ENCODE assay signal across 19 cellular contexts in the genomic region with DNA sequence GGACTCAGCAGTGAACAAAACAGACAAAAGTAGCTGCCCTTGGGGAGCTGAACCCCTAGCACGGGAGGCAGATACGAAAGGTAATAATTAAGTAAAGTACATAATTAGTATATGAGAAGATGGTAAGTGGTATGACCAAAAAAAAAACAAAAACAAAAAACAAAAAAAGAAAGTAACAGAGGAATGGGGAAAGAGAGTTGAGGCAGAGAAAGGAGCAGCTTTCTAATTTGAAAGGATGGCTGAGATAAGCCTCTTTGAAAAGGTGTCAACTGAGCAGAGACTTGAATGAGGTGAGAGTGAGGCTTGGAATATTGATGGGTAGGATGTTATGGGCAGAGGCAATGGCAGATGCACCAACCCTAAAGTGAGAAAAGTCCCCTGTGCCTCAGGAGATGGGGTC.
DNase-seq lines count a peak whose midpoint lies in the region; ATAC-seq and TF ChIP-seq lines count a peak whose summit lies in the region.
"Had no signal": no experiment of that assay in that cellular context is flagged by ENCODE, and none has a peak within 500 bp of the region (broad histone marks: within the 10 kb centered on the region; RNA-seq: fewer than 3 reads in every experiment).

No MANE protein-coding gene starts in this region.

- CTCF ChIA-PET in IMR-90 (lab: Yijun Ruan, JAX), result no interaction called here
- CTCF ChIA-PET in CD4-positive, alpha-beta memory T cell (lab: Charles Lee; ENCODE audit: partially characterized antibody), result no interaction called here

- no peak for TF ChIP-seq RAD21 in IMR-90 (IDR thresholded peaks at IDR 0.05; ENCODE audit: low read length)

- no peak overlapping the region for H3K14ac ChIP-seq in IMR-90 (replicated peaks; ENCODE audit: low read depth, low read length)
- H3K14ac ChIP-seq in mesenchymal stem cell (ENCODE audit: low read length in 2 of 2), result no peak overlapping the region

- H3K4ac ChIP-seq in IMR-90 (ENCODE audit: low read depth, low read length), result no peak overlapping the region
- no peak overlapping the region for H3K4ac ChIP-seq in mesenchymal stem cell (ENCODE audit: low read depth in 1 of 2, low read length in 2 of 2)

- H3K36me3 ChIP-seq in IMR-90 (ENCODE audit: control insufficient read depth, insufficient read depth, low read length), result no peaks in the 10 kb centered on the region
- H3K36me3 ChIP-seq in mesenchymal stem cell (ENCODE audit: control insufficient read depth in 1 of 2, insufficient read depth in 2 of 2, low read depth in 1 of 2, low read length in 2 of 2), result no peaks in the 10 kb centered on the region
- H3K36me3 ChIP-seq in CD4-positive, alpha-beta memory T cell (ENCODE audit: insufficient read depth, low read length), result no peaks in the 10 kb centered on the region
- no peaks in the 10 kb centered on the region for H3K36me3 ChIP-seq in H7 (replicated peaks; ENCODE audit: control insufficient read depth, insufficient read depth, low read length)
- H3K36me3 ChIP-seq: BE2C, BLaER1 had no signal

- H3K27me3 Mint-ChIP-seq in activated naive CD4-positive, alpha-beta T cell treated with anti-CD3 and anti-CD28 coated beads, Interleukin-2, amount 50 U/mL, for 24 hours, result peaks cover 11% of the 10 kb centered on the region
- peaks cover 8 to 19% of the 10 kb centered on the region in 2 donors for H3K27me3 Mint-ChIP-seq in CD4-positive, alpha-beta memory T cell

- H3K4me1 Mint-ChIP-seq in activated naive CD4-positive, alpha-beta T cell treated with anti-CD3 and anti-CD28 coated beads, Interleukin-2, amount 50 U/mL, for 24 hours, result peaks cover 4% of the 10 kb centered on the region
- H3K4me1 Mint-ChIP-seq in CD4-positive, alpha-beta memory T cell, result peaks cover 2 to 4% (median 4%) of the 10 kb centered on the region in 4 donors
- H3K4me1 Mint-ChIP-seq: CD14-positive monocyte had no signal

- H2AK9ac ChIP-seq in IMR-90 (replicated peaks; ENCODE audit: low read depth, low read length, poor library complexity), result peak overlapping the region; percentile 37

- H3K9ac ChIP-seq in IMR-90 (ENCODE audit: low read depth, low read length), result no peak overlapping the region
- H3K9ac ChIP-seq in mesenchymal stem cell (ENCODE audit: low read length), result no peak overlapping the region
- H3K9ac ChIP-seq: BLaER1 had no signal

- H3K56ac ChIP-seq in IMR-90 (ENCODE audit: extremely low read depth, insufficient read depth, low read length), result no peak overlapping the region

- no peak for DNase-seq in activated naive CD4-positive, alpha-beta T cell (lab: John Stamatoyannopoulos, UW)
- no peak for DNase-seq in IMR-90
- no peak for DNase-seq in mesenchymal stem cell
- DNase-seq in CD4-positive, alpha-beta memory T cell, result no peak
- no peak for DNase-seq in activated effector memory CD4-positive, alpha-beta T cell treated with Interleukin-2 at 50 U/mL for 16 hours
- DNase-seq in H7, result no peak
- DNase-seq: 8988T; ACHN; BE2C; C1 segment of cervical spinal cord; Caco-2; Calu3; CD4-positive, CD25-positive, alpha-beta regulatory T cell; CD8-positive, alpha-beta T cell; DMS79 treated with DMSO at 0.1 percent for 48 hours; GF-D8 had no signal

- no CpG with 5 or more reads among the region's 2 CpGs for WGBS in IMR-90 (ENCODE audit: extremely low coverage in 2 of 2, insufficient read length in 1 of 2), 2 experiments
- WGBS in mesenchymal stem cell, result 100% methylated on average over 1 of the region's 2 CpGs

- no TSS peak for BruUV-seq in IMR-90 (replicated peaks; lab: Mats Ljungman, UMichigan)

- POLR2A ChIA-PET in IMR-90 (lab: Charles Lee; ENCODE audit: unreplicated experiment), result no interaction called here
- POLR2A ChIA-PET in CD4-positive, alpha-beta memory T cell (lab: Charles Lee; ENCODE audit: partially characterized antibody), result no interaction called here

- H3K27ac ChIP-seq in IMR-90 (ENCODE audit: insufficient read depth, low read length), result no peak overlapping the region
- no peak overlapping the region for H3K27ac ChIP-seq in mesenchymal stem cell (ENCODE audit: low read length, poor library complexity, severe bottlenecking)
- H3K27ac ChIP-seq in CD4-positive, alpha-beta memory T cell (ENCODE audit: low read depth, low read length), result no peak overlapping the region
- H3K27ac ChIP-seq: BLaER1 had no signal

- H3K9me3 ChIP-seq in IMR-90 (ENCODE audit: control insufficient read depth, insufficient read depth, low read length), result no peaks in the 10 kb centered on the region; the same call in 1 of the 2 replicates
- peaks cover 2% of the 10 kb centered on the region for H3K9me3 ChIP-seq in mesenchymal stem cell (ENCODE audit: control insufficient read depth, low read length)
- H3K9me3 ChIP-seq in CD4-positive, alpha-beta memory T cell (ENCODE audit: control insufficient read depth in 1 of 2, low read length in 2 of 2), result no peaks in the 10 kb centered on the region
- H3K9me3 ChIP-seq: BE2C had no signal

- H2BK20ac ChIP-seq in IMR-90 (ENCODE audit: low read depth, low read length), result no peak overlapping the region

- H2BK5ac ChIP-seq in IMR-90 (ENCODE audit: low read depth, low read length, poor library complexity, severe bottlenecking), result no peak overlapping the region
- H2BK5ac ChIP-seq in mesenchymal stem cell (ENCODE audit: low read depth, low read length, poor library complexity, severe bottlenecking), result no peak overlapping the region

- H4K8ac ChIP-seq in IMR-90 (ENCODE audit: low read depth in 2 of 2, low read length in 2 of 2) (no peak overlapping the region), mesenchymal stem cell (ENCODE audit: low read length) (peak overlapping the region; percentile 19)

- TF ChIP-seq CTCF in IMR-90 (conservative IDR thresholded peaks at IDR 0.05; ENCODE audit: low read depth, low read length), result no peak

- H3K18ac ChIP-seq in IMR-90 (ENCODE audit: low read depth, low read length) (no peak overlapping the region), mesenchymal stem cell (ENCODE audit: low read depth in 1 of 2, low read length in 2 of 2) (no peak overlapping the region)

- in situ Hi-C loops in IMR-90 (cut with MboI; ENCODE audit: low sequenced_read_pairs), result no loop called here

- intact Hi-C loops in IMR-90 (cut with micrococcal nuclease), result no loop called here
- intact Hi-C loops in CD4-positive, alpha-beta memory T cell (cut with micrococcal nuclease), result no loop called here

- H3K9me3 Mint-ChIP-seq in activated naive CD4-positive, alpha-beta T cell treated with anti-CD3 and anti-CD28 coated beads, Interleukin-2, amount 50 U/mL, for 24 hours, result peaks cover 13% of the 10 kb centered on the region
- H3K9me3 Mint-ChIP-seq in CD4-positive, alpha-beta memory T cell, result peaks cover 0 to 31% (median 24%) of the 10 kb centered on the region in 8 donors

- dilution Hi-C loops in IMR-90 (cut with HindIII; ENCODE audit: low sequenced_read_pairs, unreplicated experiment), result no loop called here

- H4K91ac ChIP-seq in IMR-90 (ENCODE audit: insufficient read depth, low read depth, low read length), result no peak overlapping the region
- H4K91ac ChIP-seq in mesenchymal stem cell (ENCODE audit: low read length), result no peak overlapping the region

- H3K4me1 ChIP-seq in IMR-90 (ENCODE audit: control insufficient read depth, insufficient read depth, low read length) (peaks cover under 1% of the 10 kb centered on the region; the same call in 1 of the 2 replicates), mesenchymal stem cell (ENCODE audit: control insufficient read depth, insufficient read depth, low read depth, low read length) (no peaks in the 10 kb centered on the region)
- no peaks in the 10 kb centered on the region for H3K4me1 ChIP-seq in CD4-positive, alpha-beta memory T cell (ENCODE audit: insufficient read depth, low read length)
- H3K4me1 ChIP-seq: BE2C, BLaER1, Caco-2 had no signal

- H3K9me1 ChIP-seq in IMR-90 (ENCODE audit: insufficient read depth, low read length), result no peaks in the 10 kb centered on the region

- ATAC-seq in IMR-90 (ENCODE audit: low read depth), result no peak
- ATAC-seq: CD8-positive, alpha-beta T cell had no signal

- H2AFZ ChIP-seq in IMR-90 (replicated peaks; ENCODE audit: low read length, poor library complexity), result no peak overlapping the region
- H2AFZ ChIP-seq in mesenchymal stem cell (ENCODE audit: low read depth, low read length), result no peak overlapping the region

- no peaks in the 10 kb centered on the region for H4K20me1 ChIP-seq in IMR-90 (ENCODE audit: insufficient read depth, low read length)
- H4K20me1 ChIP-seq: BLaER1 had no signal

- peaks cover 5% of the 10 kb centered on the region for H3K36me3 Mint-ChIP-seq in activated naive CD4-positive, alpha-beta T cell treated with anti-CD3 and anti-CD28 coated beads, Interleukin-2, amount 50 U/mL, for 24 hours
- H3K36me3 Mint-ChIP-seq in CD4-positive, alpha-beta memory T cell, result peaks cover 0 to 9% of the 10 kb centered on the region in 2 donors
- H3K36me3 Mint-ChIP-seq: CD14-positive monocyte; CD8-positive, alpha-beta T cell had no signal

- H3K27me3 ChIP-seq in IMR-90 (ENCODE audit: control insufficient read depth, insufficient read depth, low read length) (peaks cover 21% of the 10 kb centered on the region), mesenchymal stem cell (ENCODE audit: control insufficient read depth in 1 of 2, insufficient read depth in 1 of 2, low read length in 2 of 2) (peaks cover 10 to 20% of the 10 kb centered on the region in 2 experiments), H7 (ENCODE audit: control insufficient read depth, insufficient read depth, low read length) (no peaks in the 10 kb centered on the region)
- H3K27me3 ChIP-seq in CD4-positive, alpha-beta memory T cell (ENCODE audit: insufficient read depth, low read length), result no peaks in the 10 kb centered on the region
- H3K27me3 ChIP-seq: BE2C, BLaER1 had no signal

- no peak overlapping the region for H3K4me2 ChIP-seq in IMR-90 (ENCODE audit: low read depth, low read length)
- H3K4me2 ChIP-seq in mesenchymal stem cell (ENCODE audit: low read length, poor library complexity, severe bottlenecking), result no peak overlapping the region
- H3K4me2 ChIP-seq: BLaER1 had no signal

- H4K5ac ChIP-seq in IMR-90 (ENCODE audit: low read depth, low read length), result no peak overlapping the region

- H3K4me3 ChIP-seq in IMR-90 (ENCODE audit: insufficient read depth, low read depth, low read length) (no peak overlapping the region), mesenchymal stem cell (ENCODE audit: insufficient read depth in 1 of 2, low read depth in 1 of 2, low read length in 2 of 2) (no peak overlapping the region), H7 (ENCODE audit: insufficient read depth, low read depth, low read length) (no peak overlapping the region)
- H3K4me3 ChIP-seq in CD4-positive, alpha-beta memory T cell (ENCODE audit: low read length in 2 of 2), result no peak overlapping the region
- H3K4me3 ChIP-seq: BLaER1 had no signal

- H2AK5ac ChIP-seq in IMR-90 (ENCODE audit: low read depth, low read length) (no peak overlapping the region), mesenchymal stem cell (ENCODE audit: low read length, severe bottlenecking) (no peak overlapping the region)

- H3K27ac Mint-ChIP-seq in activated naive CD4-positive, alpha-beta T cell treated with anti-CD3 and anti-CD28 coated beads, Interleukin-2, amount 50 U/mL, for 24 hours, result peak overlapping the region; percentile 13
- no peak overlapping the region for H3K27ac Mint-ChIP-seq in CD4-positive, alpha-beta memory T cell
- H3K27ac Mint-ChIP-seq: CD14-positive monocyte; CD4-positive, CD25-positive, alpha-beta regulatory T cell; CD8-positive, alpha-beta T cell had no signal

- H2BK15ac ChIP-seq in IMR-90 (ENCODE audit: low read depth, low read length), result no peak overlapping the region
- H2BK15ac ChIP-seq in mesenchymal stem cell (ENCODE audit: low read depth, poor library complexity, severe bottlenecking), result no peak overlapping the region

- H2BK120ac ChIP-seq in IMR-90 (ENCODE audit: low read depth, low read length), result no peak overlapping the region
- no peak overlapping the region for H2BK120ac ChIP-seq in mesenchymal stem cell (ENCODE audit: low read depth, low read length)

- H2BK12ac ChIP-seq in mesenchymal stem cell (ENCODE audit: low read length in 2 of 2), result no peak overlapping the region

- no peaks in the 10 kb centered on the region for H3K79me1 ChIP-seq in IMR-90 (ENCODE audit: low read depth in 1 of 2, low read length in 2 of 2)
- no peaks in the 10 kb centered on the region for H3K79me1 ChIP-seq in mesenchymal stem cell (replicated peaks; ENCODE audit: low read length, poor library complexity, severe bottlenecking)

- no peak for TF ChIP-seq POLR2A in IMR-90 (IDR thresholded peaks at IDR 0.05; ENCODE audit: low read depth, low read length)

- no peak overlapping the region for H3K4me3 Mint-ChIP-seq in activated naive CD4-positive, alpha-beta T cell treated with anti-CD3 and anti-CD28 coated beads, Interleukin-2, amount 50 U/mL, for 24 hours
- no peak overlapping the region for H3K4me3 Mint-ChIP-seq in CD4-positive, alpha-beta memory T cell
- H3K4me3 Mint-ChIP-seq: CD4-positive, CD25-positive, alpha-beta regulatory T cell; CD8-positive, alpha-beta T cell had no signal

- H3K23ac ChIP-seq in IMR-90 (ENCODE audit: low read depth, low read length) (no peak overlapping the region), mesenchymal stem cell (ENCODE audit: low read length in 2 of 2) (no peak overlapping the region)
